In genomic region chr10:26621889-26622681, GRCh38 we compare ENCODE assay signal across 8 cellular contexts.
DNase-seq lines count a peak whose midpoint lies in the region; ATAC-seq and TF ChIP-seq lines count a peak whose summit lies in the region.

No MANE protein-coding gene starts in this region.

- no peaks in the 10 kb centered on the region for H3K9me3 Mint-ChIP-seq in mesothelial cell of epicardium

- peaks cover 6% of the 10 kb centered on the region for H3K36me3 Mint-ChIP-seq in T-helper 17 cell (ENCODE audit: low read depth)
- no peaks in the 10 kb centered on the region for H3K36me3 Mint-ChIP-seq in mesothelial cell of epicardium

- H3K4me1 Mint-ChIP-seq in T-helper 17 cell (peaks cover 4% of the 10 kb centered on the region), mesothelial cell of epicardium (no peaks in the 10 kb centered on the region)

- no peaks in the 10 kb centered on the region for H3K36me3 ChIP-seq in effector memory CD4-positive, alpha-beta T cell (ENCODE audit: control insufficient read depth, insufficient read depth, low read length)
- H3K36me3 ChIP-seq in tibial artery = no peaks in the 10 kb centered on the region

- H3K27ac Mint-ChIP-seq in T-helper 17 cell = no peak overlapping the region
- H3K27ac Mint-ChIP-seq in mesothelial cell of epicardium = no peak overlapping the region

- peak; percentile 49 for DNase-seq in Daoy (ENCODE audit: low read depth)
- no peak for DNase-seq in T-helper 17 cell
- no peak for DNase-seq in effector memory CD4-positive, alpha-beta T cell
- DNase-seq in mesothelial cell of epicardium (ENCODE audit: low spot score in 2 of 2, unreplicated experiment in 2 of 2) = no peak
- peak in 1 of 2 donors; percentile 51 for DNase-seq in tibial artery
- no peak for DNase-seq in occipital lobe (lab: John Stamatoyannopoulos, UW)

- ATAC-seq in HG02798 (IDR thresholded peaks at IDR 0.05; ENCODE audit: poor library complexity, unreplicated experiment) = peak; percentile 70
- peak; percentile 56 for ATAC-seq in T-helper 17 cell
- ATAC-seq in GM18519 (IDR thresholded peaks at IDR 0.05; ENCODE audit: low FRiP score, unreplicated experiment) = no peak

- no peak for TF ChIP-seq CTCF in mesothelial cell of epicardium (IDR thresholded peaks at IDR 0.05; ENCODE audit: unreplicated experiment)
- TF ChIP-seq CTCF in tibial artery (IDR thresholded peaks at IDR 0.05) = no peak

- H3K4me3 Mint-ChIP-seq in T-helper 17 cell (peak overlapping the region; percentile 43), mesothelial cell of epicardium (peak overlapping the region; percentile 52)

- peak overlapping the region; percentile 38 for H3K4me3 ChIP-seq in effector memory CD4-positive, alpha-beta T cell (ENCODE audit: insufficient read depth, low read depth, low read length, poor library complexity, severe bottlenecking)
- H3K4me3 ChIP-seq in tibial artery = peak overlapping the region; percentile 28 to 40

- peaks cover 9% of the 10 kb centered on the region for H3K27me3 ChIP-seq in effector memory CD4-positive, alpha-beta T cell (replicated peaks; ENCODE audit: control insufficient read depth, insufficient read depth, low read length, poor library complexity, severe bottlenecking)
- H3K27me3 ChIP-seq in tibial artery = peaks cover 0 to 4% of the 10 kb centered on the region in 2 donors

- no peak overlapping the region for H3K27ac ChIP-seq in effector memory CD4-positive, alpha-beta T cell (ENCODE audit: insufficient read depth, low read length, poor library complexity, severe bottlenecking)
- H3K27ac ChIP-seq in tibial artery = no peak overlapping the region

- peaks cover 4% of the 10 kb centered on the region for H3K4me1 ChIP-seq in effector memory CD4-positive, alpha-beta T cell (ENCODE audit: control insufficient read depth, insufficient read depth, low read length, poor library complexity, severe bottlenecking)
- H3K4me1 ChIP-seq in tibial artery = peaks cover 0 to 7% (median 1%) of the 10 kb centered on the region in 4 donors

- peaks cover 55% of the 10 kb centered on the region for H3K27me3 Mint-ChIP-seq in T-helper 17 cell
- peaks cover 57% of the 10 kb centered on the region for H3K27me3 Mint-ChIP-seq in mesothelial cell of epicardium (ENCODE audit: low read depth)

- intact Hi-C loops in tibial artery (cut with DNase I; ENCODE audit: low total_unique reads) = no loop called here

- H3K9me3 ChIP-seq in T-helper 17 cell (ENCODE audit: control insufficient read depth, low read length, poor library complexity, severe bottlenecking) = no peaks in the 10 kb centered on the region
- H3K9me3 ChIP-seq in effector memory CD4-positive, alpha-beta T cell (ENCODE audit: control insufficient read depth, low read length) = no peaks in the 10 kb centered on the region
- H3K9me3 ChIP-seq in tibial artery = no peaks in the 10 kb centered on the region
